In genomic region chr17:35709874-35710273, GRCh38 we compare ENCODE assay signal across 1 cellular context.
A peak's percentile ranks its signal among the peaks of the same experiment; 100 is the strongest.
TF ChIP-seq lines count a peak whose summit lies in the region.

No MANE protein-coding gene starts in this region.

TF ChIP-seq in HEK293, 187 proteins besides CTCF, POLR2A, EP300 and RAD21 (continued from another document):
- TF ChIP-seq ZNF513 (tag by site-specific recombination; IDR thresholded peaks at IDR 0.05) (no peak), ZNF16 (tag by site-specific recombination; IDR thresholded peaks at IDR 0.05; ENCODE audit: low read depth) (no peak), ZBTB20 (tag by site-specific recombination; IDR thresholded peaks at IDR 0.05) (peak; percentile 29; the same call in 1 of the 2 replicates), PRDM6 (tag by site-specific recombination; IDR thresholded peaks at IDR 0.05) (peak; percentile 54), FEZF1 (tag by site-specific recombination; IDR thresholded peaks at IDR 0.05) (peak; percentile 62; the same call in 1 of the 2 replicates), MEIS1 (CRISPR knock-in tag; IDR thresholded peaks at IDR 0.05; ENCODE audit: borderline replicate concordance) (no peak), ZNF292 (tag by site-specific recombination; IDR thresholded peaks at IDR 0.05; ENCODE audit: borderline replicate concordance, low read depth) (no peak), ZNF792 (tag by site-specific recombination; IDR thresholded peaks at IDR 0.05) (no peak), MZF1 (tag by site-specific recombination; IDR thresholded peaks at IDR 0.05; ENCODE audit: borderline replicate concordance) (no peak), ZNF626 (tag by site-specific recombination; IDR thresholded peaks at IDR 0.05) (no peak), OSR2 (tag by site-specific recombination; IDR thresholded peaks at IDR 0.05) (peak; percentile 65; the same call in 1 of the 2 replicates), ZNF488 (tag by site-specific recombination; IDR thresholded peaks at IDR 0.05) (0 out of 2 replicates have a peak, but pooled peaks have one; percentile 12), TSHZ1 (tag by site-specific recombination; IDR thresholded peaks at IDR 0.05; ENCODE audit: borderline replicate concordance) (no peak), ZNF146 (tag by site-specific recombination; IDR thresholded peaks at IDR 0.05) (no peak)
TF ChIP-seq in HEK293: peak in this region for 8.
